ENCODE assay signal across 9 cellular contexts in genomic region chr10:31467791-31468535, GRCh38.
DNase-seq lines count a peak whose midpoint lies in the region; ATAC-seq and TF ChIP-seq lines count a peak whose summit lies in the region.
"Had no signal": no experiment of that assay in that cellular context is flagged by ENCODE, and none has a peak within 500 bp of the region (broad histone marks: within the 10 kb centered on the region; RNA-seq: fewer than 3 reads in every experiment).

No MANE protein-coding gene starts in this region.

- H3K36me3 Mint-ChIP-seq in activated naive CD8-positive, alpha-beta T cell treated with anti-CD3 and anti-CD28 coated beads, Interleukin-2, amount 50 U/mL, for 24 hours (ENCODE audit: low read depth), result peaks cover 57% of the 10 kb centered on the region
- peaks cover 57% of the 10 kb centered on the region for H3K36me3 Mint-ChIP-seq in activated naive CD8-positive, alpha-beta T cell treated with anti-CD3 and anti-CD28 coated beads for 36 hours

- intact Hi-C loops in left ventricle myocardium superior (cut with micrococcal nuclease), result no loop called here
- intact Hi-C loops in upper lobe of right lung (cut with DNase I), result no loop called here

- peaks cover 25% of the 10 kb centered on the region for H3K9me3 Mint-ChIP-seq in activated naive CD8-positive, alpha-beta T cell treated with anti-CD3 and anti-CD28 coated beads, Interleukin-2, amount 50 U/mL, for 24 hours
- H3K9me3 Mint-ChIP-seq in activated naive CD8-positive, alpha-beta T cell treated with anti-CD3 and anti-CD28 coated beads for 36 hours, result peaks cover 26% of the 10 kb centered on the region

- no peaks in the 10 kb centered on the region for H3K36me3 ChIP-seq in RWPE2 (ENCODE audit: low read depth)
- no peaks in the 10 kb centered on the region for H3K36me3 ChIP-seq in upper lobe of right lung

- H3K4me1 Mint-ChIP-seq in activated naive CD8-positive, alpha-beta T cell treated with anti-CD3 and anti-CD28 coated beads, Interleukin-2, amount 50 U/mL, for 24 hours, result no peaks in the 10 kb centered on the region
- no peaks in the 10 kb centered on the region for H3K4me1 Mint-ChIP-seq in activated naive CD8-positive, alpha-beta T cell treated with anti-CD3 and anti-CD28 coated beads for 36 hours

- H3K4me1 ChIP-seq in RWPE2 (ENCODE audit: insufficient read depth, poor library complexity, severe bottlenecking) (no peaks in the 10 kb centered on the region), upper lobe of right lung (no peaks in the 10 kb centered on the region)

- TF ChIP-seq CTCF in RWPE2 (IDR thresholded peaks at IDR 0.05; ENCODE audit: poor library complexity, severe bottlenecking) (peak; percentile 56), upper lobe of right lung (IDR thresholded peaks at IDR 0.05) (peak; percentile 58)

- no peaks in the 10 kb centered on the region for H3K27me3 Mint-ChIP-seq in activated naive CD8-positive, alpha-beta T cell treated with anti-CD3 and anti-CD28 coated beads, Interleukin-2, amount 50 U/mL, for 24 hours
- no peaks in the 10 kb centered on the region for H3K27me3 Mint-ChIP-seq in activated naive CD8-positive, alpha-beta T cell treated with anti-CD3 and anti-CD28 coated beads for 36 hours
- H3K27me3 Mint-ChIP-seq: activated CD4-positive, alpha-beta memory T cell treated with anti-CD3 and anti-CD28 coated beads for 36 hours had no signal

- no peak overlapping the region for H3K27ac Mint-ChIP-seq in activated naive CD8-positive, alpha-beta T cell treated with anti-CD3 and anti-CD28 coated beads, Interleukin-2, amount 50 U/mL, for 24 hours
- H3K27ac Mint-ChIP-seq in activated naive CD8-positive, alpha-beta T cell treated with anti-CD3 and anti-CD28 coated beads for 36 hours, result no peak overlapping the region
- H3K27ac Mint-ChIP-seq: activated CD4-positive, alpha-beta memory T cell treated with anti-CD3 and anti-CD28 coated beads for 36 hours had no signal

- peaks cover 2% of the 10 kb centered on the region for H3K9me3 ChIP-seq in RWPE2 (ENCODE audit: severe bottlenecking)
- peaks cover 21% of the 10 kb centered on the region for H3K9me3 ChIP-seq in upper lobe of right lung

- H3K4me3 Mint-ChIP-seq in activated naive CD8-positive, alpha-beta T cell treated with anti-CD3 and anti-CD28 coated beads, Interleukin-2, amount 50 U/mL, for 24 hours, result no peak overlapping the region
- no peak overlapping the region for H3K4me3 Mint-ChIP-seq in activated naive CD8-positive, alpha-beta T cell treated with anti-CD3 and anti-CD28 coated beads for 36 hours
- H3K4me3 Mint-ChIP-seq: activated CD4-positive, alpha-beta memory T cell treated with anti-CD3 and anti-CD28 coated beads for 36 hours had no signal

- no peak for DNase-seq in activated naive CD8-positive, alpha-beta T cell treated with anti-CD3 and anti-CD28 coated beads, Interleukin-2, amount 50 U/mL, for 24 hours
- no peak for DNase-seq in activated naive CD8-positive, alpha-beta T cell treated with anti-CD3 and anti-CD28 coated beads for 36 hours
- DNase-seq in RWPE2 (ENCODE audit: low spot score), result peak; percentile 19
- peak; percentile 20 for DNase-seq in left ventricle myocardium superior
- peak; percentile 40 for DNase-seq in upper lobe of right lung
- DNase-seq in anterior cingulate cortex (lab: John Stamatoyannopoulos, UW), result no peak
- no peak for DNase-seq in NCI-H1092 treated with DMSO at 0.1 percent for 48 hours (lab: John Stamatoyannopoulos, UW)
- no peak for DNase-seq in NCI-H2029 treated with DMSO at 0.1 percent for 48 hours (lab: John Stamatoyannopoulos, UW)
- DNase-seq: activated CD4-positive, alpha-beta memory T cell treated with anti-CD3 and anti-CD28 coated beads for 36 hours had no signal

- H3K4me3 ChIP-seq in RWPE2 (ENCODE audit: severe bottlenecking) (no peak overlapping the region), upper lobe of right lung (no peak overlapping the region)

- no peaks in the 10 kb centered on the region for H3K27me3 ChIP-seq in RWPE2 (ENCODE audit: insufficient read depth, poor library complexity, severe bottlenecking)
- no peaks in the 10 kb centered on the region for H3K27me3 ChIP-seq in upper lobe of right lung

- no peak overlapping the region for H3K27ac ChIP-seq in RWPE2 (ENCODE audit: poor library complexity, severe bottlenecking)
- no peak overlapping the region for H3K27ac ChIP-seq in upper lobe of right lung

- peak; percentile 54 for ATAC-seq in activated naive CD8-positive, alpha-beta T cell treated with anti-CD3 and anti-CD28 coated beads, Interleukin-2, amount 50 U/mL, for 24 hours
- ATAC-seq in RWPE2 (ENCODE audit: low read depth), result peak; percentile 54; the same call in 2 of the 3 replicates
- peak; percentile 69 for ATAC-seq in left ventricle myocardium superior
- ATAC-seq in upper lobe of right lung, result peak; percentile 90

Comparison
In these comparisons a context has a peak if more than half of its experiments do, and no peak if none do; other contexts are left out.
1. DNase-seq: peak in RWPE2 (single experiment), left ventricle myocardium superior (single experiment) and upper lobe of right lung (single experiment); none in activated naive CD8-positive, alpha-beta T cell treated with anti-CD3 and anti-CD28 coated beads, Interleukin-2, amount 50 U/mL, for 24 hours (single experiment), activated naive CD8-positive, alpha-beta T cell treated with anti-CD3 and anti-CD28 coated beads for 36 hours (single experiment), anterior cingulate cortex (0 of 58), NCI-H1092 treated with DMSO at 0.1 percent for 48 hours (single experiment) and NCI-H2029 treated with DMSO at 0.1 percent for 48 hours (single experiment).
2. Peak in every context shown above with its lines, with median percentiles within 50 percentile points of each other: ATAC-seq.